In genomic region chr2:74149570-74150319, GRCh38 we compare ENCODE assay signal across 19 cellular contexts. TPM values are rescaled to one million over a fixed set of nuclear protein-coding genes. Genes with fewer than 3 reads are reported as not detected.
DNase-seq lines count a peak whose midpoint lies in the region; ATAC-seq and TF ChIP-seq lines count a peak whose summit lies in the region.
"Had no signal": no experiment of that assay in that cellular context is flagged by ENCODE, and none has a peak within 500 bp of the region (broad histone marks: within the 10 kb centered on the region; RNA-seq: fewer than 3 reads in every experiment).

No MANE protein-coding gene starts in this region.

- no peaks in the 10 kb centered on the region for H4K20me1 ChIP-seq in GM23248 (ENCODE audit: insufficient read depth)

- 84 to 88% methylated on average over 7 of the region's 7 CpGs for WGBS in GM23248 (ENCODE audit: low coverage in 1 of 2, low lambda C conversion rate in 2 of 2, missing lambda C conversion rate in 2 of 2), 2 experiments

- peak; percentile 56 for DNase-seq in CMK (ENCODE audit: low read depth)
- DNase-seq in T-helper 17 cell: no peak
- DNase-seq in immature natural killer cell: no peak
- DNase-seq in central memory CD4-positive, alpha-beta T cell: no peak
- DNase-seq in activated effector memory CD4-positive, alpha-beta T cell treated with Interleukin-2 at 50 U/mL for 16 hours: no peak
- DNase-seq in omental fat pad (ENCODE audit: low spot score): no peak
- DNase-seq in GM23248: no peak
- DNase-seq: activated gamma-delta T cell treated with Interleukin-2 at 50 U/mL for 16 hours; AML-193; endodermal cell; heart left ventricle; NCI-H146; NCI-H2227 treated with DMSO at 0.1 percent for 48 hours; NK-92 treated with Interleukin-12 subunit alpha and Interleukin-12 subunit beta, amount 100 ng/mL, for 24 hours; RPMI8226; stimulated activated CD4-positive, alpha-beta T cell treated with anti-CD3 and anti-CD28 coated beads, Interleukin-12 subunit alpha, Interleukin-12 subunit beta, amount 100 ng/mL, for 4 hours had no signal

- no peak overlapping the region for H3K4me2 ChIP-seq in GM23248 (ENCODE audit: unreplicated experiment)

- no peaks in the 10 kb centered on the region for H3K9me2 ChIP-seq in GM23248 (ENCODE audit: insufficient read depth)

- H3K27ac ChIP-seq in 22Rv1 (peak overlapping the region; percentile 85; the same call in 1 of the 2 replicates), GM23248 (no peak overlapping the region)
- H3K27ac ChIP-seq: heart left ventricle had no signal

- in situ Hi-C loops in GM23248 (cut with MboI): no loop called here

- ATAC-seq in T-helper 17 cell: no peak
- ATAC-seq in omental fat pad (ENCODE audit: low FRiP score): no peak
- ATAC-seq: heart left ventricle; natural killer cell treated with Interleukin-12 subunit alpha and Interleukin-12 subunit beta and Interleukin-15 and Interleukin-18, amount 100 ng/mL, for 72 hours; WTC11 had no signal

- no peaks in the 10 kb centered on the region for H3K27me3 ChIP-seq in GM23248 (replicated peaks; ENCODE audit: insufficient read depth)
- H3K27me3 ChIP-seq: heart left ventricle had no signal

- peaks cover 7% of the 10 kb centered on the region for H3K4me1 Mint-ChIP-seq in T-helper 17 cell
- H3K4me1 Mint-ChIP-seq in immature natural killer cell: peaks cover 0 to 2% of the 10 kb centered on the region in 2 donors
- H3K4me1 Mint-ChIP-seq: endodermal cell had no signal

- H3K79me2 ChIP-seq in GM23248 (ENCODE audit: insufficient read depth): peaks cover 18% of the 10 kb centered on the region

- H3K27ac Mint-ChIP-seq in T-helper 17 cell (peak overlapping the region; percentile 68), immature natural killer cell (peak overlapping the region in 5 of 6 donors; percentile 22 to 74 (median 57))
- H3K27ac Mint-ChIP-seq: endodermal cell, WTC11 had no signal

- peaks cover 7% of the 10 kb centered on the region for H3K4me1 ChIP-seq in GM23248 (ENCODE audit: insufficient read depth)

- H2AFZ ChIP-seq in GM23248: no peak overlapping the region

- no peak for TF ChIP-seq CTCF in 22Rv1 (IDR thresholded peaks at IDR 0.05)
- no peak for TF ChIP-seq CTCF in omental fat pad (IDR thresholded peaks at IDR 0.05)

- peaks cover 20% of the 10 kb centered on the region for H3K36me3 ChIP-seq in GM23248 (ENCODE audit: low read depth)

- H3K4me3 ChIP-seq in GM23248: no peak overlapping the region
- H3K4me3 ChIP-seq: heart left ventricle had no signal

- H3K9ac ChIP-seq in GM23248: no peak overlapping the region

- H3K4me3 Mint-ChIP-seq in T-helper 17 cell (peak overlapping the region; percentile 19), immature natural killer cell (peak overlapping the region in 1 of 5 donors; percentile 15)
- H3K4me3 Mint-ChIP-seq: endodermal cell; natural killer cell treated with Interleukin-12 subunit alpha and Interleukin-12 subunit beta and Interleukin-15 and Interleukin-18, amount 100 ng/mL, for 72 hours; WTC11 had no signal

- H3K9me3 ChIP-seq in T-helper 17 cell (ENCODE audit: control insufficient read depth, low read length, poor library complexity, severe bottlenecking) (no peaks in the 10 kb centered on the region), GM23248 (ENCODE audit: low read depth) (no peaks in the 10 kb centered on the region)
- H3K9me3 ChIP-seq: heart left ventricle had no signal

- H3K36me3 Mint-ChIP-seq in T-helper 17 cell (ENCODE audit: low read depth) (peaks cover 3% of the 10 kb centered on the region), immature natural killer cell (peaks cover 0 to 12% (median 9%) of the 10 kb centered on the region in 3 donors)

- no peaks in the 10 kb centered on the region for H3K27me3 Mint-ChIP-seq in T-helper 17 cell
- no peaks in the 10 kb centered on the region for H3K27me3 Mint-ChIP-seq in immature natural killer cell (ENCODE audit: low read depth in 3 of 3)
- H3K27me3 Mint-ChIP-seq: natural killer cell treated with Interleukin-12 subunit alpha and Interleukin-12 subunit beta and Interleukin-15 and Interleukin-18, amount 100 ng/mL, for 72 hours had no signal

- no peaks in the 10 kb centered on the region for H3K9me3 Mint-ChIP-seq in immature natural killer cell
- H3K9me3 Mint-ChIP-seq: endodermal cell; natural killer cell treated with Interleukin-12 subunit alpha and Interleukin-12 subunit beta and Interleukin-15 and Interleukin-18, amount 100 ng/mL, for 72 hours; WTC11 had no signal

- peaks cover 53% of the 10 kb centered on the region for H3F3A ChIP-seq in GM23248 (ENCODE audit: insufficient read depth)

RNA-seq across cellular contexts. Expression of gene BOLA3, which starts 2.0 kb away (rescaled TPM):
- total RNA-seq in T-helper 17 cell (10 to 100 TPM; 15.5 to 23.3 TPM), omental fat pad (10 to 100 TPM; 27.6 to 54.3 (median 39.6) TPM)
- polyA plus RNA-seq in immature natural killer cell (10 to 100 TPM; 36.7 to 64.7 (median 57.8) TPM), GM23248 (2016; fragmentation: Nextera tagmentation; extraction: Ambion mirVana) (104 and 109 TPM in 2 replicates)
- 46.2 and 63.7 TPM in 2 replicates for total RNA-seq in GM23248 (2014; rRNA removed; shearing (Covaris generic))

RNA-seq across cellular contexts. Expression of gene MOB1A, which starts 28.9 kb away (rescaled TPM):
- total RNA-seq in T-helper 17 cell (100 to 1,000 TPM; 138 to 183 TPM), omental fat pad (100 to 1,000 TPM in 1 of 4 donors, 10 to 100 TPM in 3; 84.9 to 109 (median 93.2) TPM)
- polyA plus RNA-seq in immature natural killer cell (100 to 1,000 TPM; 198 to 215 (median 208) TPM), GM23248 (2016; fragmentation: Nextera tagmentation; extraction: Ambion mirVana) (92.2 and 105 TPM in 2 replicates)
- 120 and 139 TPM in 2 replicates for total RNA-seq in GM23248 (2014; rRNA removed; shearing (Covaris generic))

RNA-seq across cellular contexts. Expression of gene MTHFD2, which starts 48.7 kb away (rescaled TPM):
- 10 to 100 TPM; 30.8 to 47.5 TPM for total RNA-seq in T-helper 17 cell
- polyA plus RNA-seq in immature natural killer cell: 10 to 100 TPM; 20.3 to 25.8 (median 20.4) TPM
- 100 to 1,000 TPM in 1 of 4 donors, 10 to 100 TPM in 3; 34.8 to 111 (median 46.5) TPM for total RNA-seq in omental fat pad
- 211 and 215 TPM in 2 replicates for total RNA-seq in GM23248 (2014; rRNA removed; shearing (Covaris generic))
- polyA plus RNA-seq in GM23248 (2016; fragmentation: Nextera tagmentation; extraction: Ambion mirVana): 139 and 144 TPM in 2 replicates
